Comparison of ENCODE assay signal across 2 cellular contexts in the genomic region with DNA sequence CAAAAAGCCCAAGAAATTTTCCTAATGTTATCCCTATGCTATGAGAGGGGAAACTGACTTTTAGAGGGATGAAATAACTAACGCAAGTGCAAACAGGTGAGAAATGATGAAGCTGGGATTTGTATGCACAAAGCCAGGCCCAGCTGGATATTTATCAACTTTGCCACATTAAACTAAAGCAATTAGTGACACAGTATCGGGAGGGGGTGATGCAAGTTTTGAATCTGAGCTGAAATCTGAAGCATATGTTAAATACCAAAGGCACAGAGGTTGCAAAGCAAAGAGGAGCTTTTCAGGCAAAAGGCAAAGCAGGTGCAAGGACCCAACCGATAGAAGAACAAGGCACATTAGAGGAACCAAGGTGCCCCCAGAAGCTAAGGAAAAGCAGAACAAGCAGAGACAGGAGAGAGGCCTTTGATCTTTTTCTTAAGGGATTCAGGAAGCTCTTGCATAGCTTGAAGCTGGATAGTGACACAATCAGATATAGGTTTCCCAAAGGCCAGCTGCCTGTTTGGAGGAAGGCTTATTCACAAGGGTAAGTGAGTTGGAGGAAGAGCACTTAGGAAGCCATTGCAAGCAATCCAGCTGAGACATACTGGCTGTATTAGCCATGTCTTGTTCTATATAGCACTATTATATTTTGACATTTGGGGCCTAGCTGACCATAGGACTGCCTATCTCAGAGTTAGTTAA.
TF ChIP-seq lines count a peak whose summit lies in the region.

No MANE protein-coding gene starts in this region.

TF ChIP-seq in GM23338, 12 proteins besides CTCF, POLR2A, EP300 and RAD21:
- TF ChIP-seq, protein P1, sequence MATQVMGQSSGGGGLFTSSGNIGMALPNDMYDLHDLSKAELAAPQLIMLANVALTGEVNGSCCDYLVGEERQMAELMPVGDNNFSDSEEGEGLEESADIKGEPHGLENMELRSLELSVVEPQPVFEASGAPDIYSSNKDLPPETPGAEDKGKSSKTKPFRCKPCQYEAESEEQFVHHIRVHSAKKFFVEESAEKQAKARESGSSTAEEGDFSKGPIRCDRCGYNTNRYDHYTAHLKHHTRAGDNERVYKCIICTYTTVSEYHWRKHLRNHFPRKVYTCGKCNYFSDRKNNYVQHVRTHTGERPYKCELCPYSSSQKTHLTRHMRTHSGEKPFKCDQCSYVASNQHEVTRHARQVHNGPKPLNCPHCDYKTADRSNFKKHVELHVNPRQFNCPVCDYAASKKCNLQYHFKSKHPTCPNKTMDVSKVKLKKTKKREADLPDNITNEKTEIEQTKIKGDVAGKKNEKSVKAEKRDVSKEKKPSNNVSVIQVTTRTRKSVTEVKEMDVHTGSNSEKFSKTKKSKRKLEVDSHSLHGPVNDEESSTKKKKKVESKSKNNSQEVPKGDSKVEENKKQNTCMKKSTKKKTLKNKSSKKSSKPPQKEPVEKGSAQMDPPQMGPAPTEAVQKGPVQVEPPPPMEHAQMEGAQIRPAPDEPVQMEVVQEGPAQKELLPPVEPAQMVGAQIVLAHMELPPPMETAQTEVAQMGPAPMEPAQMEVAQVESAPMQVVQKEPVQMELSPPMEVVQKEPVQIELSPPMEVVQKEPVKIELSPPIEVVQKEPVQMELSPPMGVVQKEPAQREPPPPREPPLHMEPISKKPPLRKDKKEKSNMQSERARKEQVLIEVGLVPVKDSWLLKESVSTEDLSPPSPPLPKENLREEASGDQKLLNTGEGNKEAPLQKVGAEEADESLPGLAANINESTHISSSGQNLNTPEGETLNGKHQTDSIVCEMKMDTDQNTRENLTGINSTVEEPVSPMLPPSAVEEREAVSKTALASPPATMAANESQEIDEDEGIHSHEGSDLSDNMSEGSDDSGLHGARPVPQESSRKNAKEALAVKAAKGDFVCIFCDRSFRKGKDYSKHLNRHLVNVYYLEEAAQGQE (IDR thresholded peaks at IDR 0.05; ENCODE audit: unreplicated experiment): no peak
- TF ChIP-seq CREB1 (CRISPR knock-in tag; IDR thresholded peaks at IDR 0.05; ENCODE audit: low read depth) (no peak), EZH2 (IDR thresholded peaks at IDR 0.05; ENCODE audit: low read depth, unreplicated experiment) (no peak), NANOG (IDR thresholded peaks at IDR 0.05; ENCODE audit: borderline replicate concordance) (no peak), ZNF114 (CRISPR knock-in tag; IDR thresholded peaks at IDR 0.05) (no peak), STAT1 (IDR thresholded peaks at IDR 0.05; ENCODE audit: unreplicated experiment) (no peak)
- TF ChIP-seq, protein P2, sequence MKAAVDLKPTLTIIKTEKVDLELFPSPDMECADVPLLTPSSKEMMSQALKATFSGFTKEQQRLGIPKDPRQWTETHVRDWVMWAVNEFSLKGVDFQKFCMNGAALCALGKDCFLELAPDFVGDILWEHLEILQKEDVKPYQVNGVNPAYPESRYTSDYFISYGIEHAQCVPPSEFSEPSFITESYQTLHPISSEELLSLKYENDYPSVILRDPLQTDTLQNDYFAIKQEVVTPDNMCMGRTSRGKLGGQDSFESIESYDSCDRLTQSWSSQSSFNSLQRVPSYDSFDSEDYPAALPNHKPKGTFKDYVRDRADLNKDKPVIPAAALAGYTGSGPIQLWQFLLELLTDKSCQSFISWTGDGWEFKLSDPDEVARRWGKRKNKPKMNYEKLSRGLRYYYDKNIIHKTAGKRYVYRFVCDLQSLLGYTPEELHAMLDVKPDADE (IDR thresholded peaks at IDR 0.05): no peak

TF ChIP-seq in endothelial cell of umbilical vein, 7 proteins besides CTCF, POLR2A, EP300 and RAD21:
- TF ChIP-seq, protein P3, sequence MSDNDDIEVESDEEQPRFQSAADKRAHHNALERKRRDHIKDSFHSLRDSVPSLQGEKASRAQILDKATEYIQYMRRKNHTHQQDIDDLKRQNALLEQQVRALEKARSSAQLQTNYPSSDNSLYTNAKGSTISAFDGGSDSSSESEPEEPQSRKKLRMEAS (IDR thresholded peaks at IDR 0.05; ENCODE audit: insufficient read depth, insufficient read length): no peak
- TF ChIP-seq JUN (IDR thresholded peaks at IDR 0.05; ENCODE audit: borderline replicate concordance, insufficient read depth, insufficient read length, low read depth) (no peak), GATA2 (IDR thresholded peaks at IDR 0.05; ENCODE audit: insufficient read depth, insufficient read length, low read depth, low read length) (no peak), FOS (IDR thresholded peaks at IDR 0.05; ENCODE audit: borderline replicate concordance, insufficient read depth, low read length) (no peak), EZH2 (IDR thresholded peaks at IDR 0.05; ENCODE audit: borderline replicate concordance, low read depth, low read length, severe bottlenecking) (no peak), POLR2AphosphoS5 (IDR thresholded peaks at IDR 0.05; ENCODE audit: insufficient read depth, low read depth, low read length) (no peak), MYC (IDR thresholded peaks at IDR 0.05; ENCODE audit: low read depth, low read length) (no peak)
